Comparison of ENCODE assay signal across 22 cellular contexts in genomic region chr4:84479663-84480062, GRCh38. TPM values are rescaled to one million over a fixed set of nuclear protein-coding genes. Genes with fewer than 3 reads are reported as not detected.
DNase-seq lines count a peak whose midpoint lies in the region; ATAC-seq and TF ChIP-seq lines count a peak whose summit lies in the region.
"Had no signal": no experiment of that assay in that cellular context is flagged by ENCODE, and none has a peak within 500 bp of the region (broad histone marks: within the 10 kb centered on the region; RNA-seq: fewer than 3 reads in every experiment).

No MANE protein-coding gene starts in this region.

- H3K9ac ChIP-seq in neural cell (ENCODE audit: low read length): no peak overlapping the region

- H2AFZ ChIP-seq in neural cell (ENCODE audit: low read depth, low read length): no peak overlapping the region

- no peak for TF ChIP-seq EP300 in neural cell (conservative IDR thresholded peaks at IDR 0.05; ENCODE audit: poor library complexity, severe bottlenecking)

- TF ChIP-seq CTCF in LNCaP clone FGC (IDR thresholded peaks at IDR 0.05; ENCODE audit: control insufficient read depth, extremely low read depth, insufficient read depth) (peak; percentile 29), body of pancreas (IDR thresholded peaks at IDR 0.05) (peak in 4 of 7 experiments; percentile 16 to 33 (median 18)), neural cell (IDR thresholded peaks at IDR 0.05; ENCODE audit: poor library complexity, severe bottlenecking) (no peak)

- DNase-seq in Caki2 (ENCODE audit: low read depth) (peak; percentile 25), LNCaP clone FGC (ENCODE audit: low read depth) (no peak), body of pancreas (peak in 1 of 4 donors; percentile 16), activated gamma-delta T cell (lab: John Stamatoyannopoulos, UW) (no peak), HPDE6-E6E7 (ENCODE audit: extremely low spot score) (no peak), NCI-H345 (lab: John Stamatoyannopoulos, UW) (no peak)
- DNase-seq: CD4-positive, alpha-beta T cell; DMS153; foreskin fibroblast; hypothalamus; kidney glomerular epithelial cell; NCI-H1092 treated with DMSO at 0.1 percent for 48 hours; NCI-H2081; NCI-H526; spleen; stimulated activated CD8-positive, alpha-beta memory T cell treated with anti-CD3 and anti-CD28 coated beads, Interleukin-4, amount 100 ng/mL, for 48 hours; substantia nigra had no signal

- H3K9me2 ChIP-seq in neural cell (ENCODE audit: insufficient read depth, low read length): no peaks in the 10 kb centered on the region

- in situ Hi-C loops in Caki2 (cut with HindIII; ENCODE audit: low pct_unique_long_range_greater_than_20kb, low sequenced_read_pairs): no loop called here

- H3K27me3 ChIP-seq in body of pancreas: no peaks in the 10 kb centered on the region
- peaks cover 84% of the 10 kb centered on the region for H3K27me3 ChIP-seq in neural cell (ENCODE audit: insufficient read depth, low read depth, low read length)

- no peaks in the 10 kb centered on the region for H3K9me3 ChIP-seq in body of pancreas
- H3K9me3 ChIP-seq in neural cell (ENCODE audit: low read length): peaks cover 11% of the 10 kb centered on the region
- H3K9me3 ChIP-seq: breast epithelium had no signal

- no peak overlapping the region for H3K4me2 ChIP-seq in neural cell (ENCODE audit: low read length)

- no peaks in the 10 kb centered on the region for H3K4me1 ChIP-seq in body of pancreas
- H3K4me1 ChIP-seq: breast epithelium had no signal

- H3K27ac ChIP-seq in body of pancreas: no peak overlapping the region
- H3K27ac ChIP-seq in neural cell (ENCODE audit: low read length): no peak overlapping the region
- H3K27ac ChIP-seq: breast epithelium, coronary artery, spleen had no signal

- no peak for ATAC-seq in body of pancreas
- no peak for ATAC-seq in GM21786 (IDR thresholded peaks at IDR 0.05; ENCODE audit: unreplicated experiment)
- ATAC-seq: activated T-helper 17 cell treated with anti-CD3 and anti-CD28 coated beads, Interleukin-2, amount 50 U/mL, for 72 hours had no signal

- WGBS in body of pancreas, 2 donors: 25 to 32% methylated on average over 6 of the region's 6 CpGs

- H3K36me3 ChIP-seq in body of pancreas (replicated peaks in 1 of 2; ENCODE audit: insufficient read depth in 1 of 2, low read depth in 2 of 2) (no peaks in the 10 kb centered on the region), neural cell (ENCODE audit: insufficient read depth, low read length) (no peaks in the 10 kb centered on the region)
- H3K36me3 ChIP-seq: breast epithelium, spleen had no signal

- H3K79me2 ChIP-seq in neural cell (replicated peaks; ENCODE audit: insufficient read depth, low read length): no peaks in the 10 kb centered on the region

- peak; percentile 18 for TF ChIP-seq RAD21 in neural cell (conservative IDR thresholded peaks at IDR 0.05)

- intact Hi-C loops in body of pancreas (cut with DNase I): no loop called here

- H3K4me3 ChIP-seq in LNCaP clone FGC (ENCODE audit: low read depth, low read length) (no peak overlapping the region), body of pancreas (no peak overlapping the region), neural cell (ENCODE audit: low read length) (no peak overlapping the region)
- H3K4me3 ChIP-seq: breast epithelium, coronary artery, spleen had no signal

- H3F3A ChIP-seq in neural cell (ENCODE audit: insufficient read depth, low read length, poor library complexity, severe bottlenecking): no peaks in the 10 kb centered on the region

- no peaks in the 10 kb centered on the region for H4K20me1 ChIP-seq in neural cell (ENCODE audit: insufficient read depth)

- no peak for TF ChIP-seq POLR2A in body of pancreas (IDR thresholded peaks at IDR 0.05)

TF ChIP-seq in neural cell, 6 proteins besides CTCF, POLR2A, EP300 and RAD21:
- TF ChIP-seq SMC3 (conservative IDR thresholded peaks at IDR 0.05; ENCODE audit: poor library complexity): no peak
- TF ChIP-seq EZH2 (IDR thresholded peaks at IDR 0.05; ENCODE audit: borderline replicate concordance, insufficient read depth, low read length, poor library complexity, severe bottlenecking): no peak
- TF ChIP-seq TAF1 (IDR thresholded peaks at IDR 0.05; ENCODE audit: low read depth): no peak
- TF ChIP-seq MXI1 (conservative IDR thresholded peaks at IDR 0.05; ENCODE audit: poor library complexity, severe bottlenecking): no peak

RNA-seq across cellular contexts. Expression of gene NKX6-1, which starts 19.4 kb away (rescaled TPM):
- not detected in 2 replicates for total RNA-seq in Caki2 (2014; rRNA removed; shearing (Covaris generic); ENCODE audit: low replicate concordance)
- total RNA-seq in body of pancreas: 1 to 10 TPM; 5.7 to 6.9 TPM
- 15.0 and 20.1 TPM in 2 replicates for polyA plus RNA-seq in neural cell
- 17.7 and 20.2 TPM in 2 replicates for polyA minus RNA-seq in neural cell
- total RNA-seq: activated T-helper 17 cell treated with anti-CD3 and anti-CD28 coated beads, Interleukin-2, amount 50 U/mL, for 72 hours; CD4-positive, alpha-beta T cell; spleen had no signal
- polyA plus RNA-seq: spleen had no signal
